ENCODE assay signal across 8 cellular contexts in the genomic region with DNA sequence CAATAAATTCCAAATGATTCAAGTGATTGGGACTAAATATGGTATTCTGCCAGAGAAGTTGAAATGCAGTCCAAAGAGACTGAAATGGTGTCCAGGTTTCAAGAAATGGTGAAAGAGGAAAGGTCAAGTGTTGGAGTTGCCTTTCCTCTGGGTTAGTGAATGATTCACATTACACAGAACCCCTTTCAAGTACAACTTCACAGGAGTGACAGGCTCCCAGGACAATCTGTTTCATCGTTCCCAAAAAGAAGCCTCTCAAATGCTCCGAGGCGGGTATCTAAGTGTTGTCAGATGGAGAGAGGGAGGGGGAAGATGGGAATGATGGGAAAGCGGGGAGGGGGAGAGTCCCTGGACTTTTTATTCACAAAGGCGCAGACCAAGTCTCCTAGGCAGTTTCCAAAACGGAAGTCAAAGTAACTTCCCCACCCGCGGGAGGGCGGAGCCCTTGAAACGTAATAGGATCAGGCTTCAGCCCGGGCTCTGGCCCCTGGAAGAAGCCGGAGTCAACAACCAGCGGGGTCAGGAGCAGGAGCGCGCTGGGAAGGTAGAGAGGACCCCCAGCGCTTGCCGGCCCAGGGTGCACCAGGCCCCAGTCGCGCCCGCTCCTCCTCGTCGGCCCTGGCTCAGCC. TPM values are rescaled to one million over a fixed set of nuclear protein-coding genes. Genes with fewer than 3 reads are reported as not detected.
DNase-seq lines count a peak whose midpoint lies in the region; ATAC-seq and TF ChIP-seq lines count a peak whose summit lies in the region.

No MANE protein-coding gene starts in this region.

- peaks cover 0 to 42% (median 22%) of the 10 kb centered on the region in 11 experiments; a peak in 13 of 22 replicates for H4K20me1 ChIP-seq in BLaER1 treated with 17β-estradiol and CSF1 and Interleukin-3, amounts not matched to agents 10 nM and 100 nM

- no peaks in the 10 kb centered on the region for H3K9me3 Mint-ChIP-seq in endothelial cell (ENCODE audit: unreplicated experiment)

- peak overlapping the region; percentile 99 for H3K27ac Mint-ChIP-seq in endothelial cell (ENCODE audit: unreplicated experiment)

- ATAC-seq in GM18909 (IDR thresholded peaks at IDR 0.05; ENCODE audit: poor library complexity, unreplicated experiment) = peak; percentile 45
- peak; percentile 35 for ATAC-seq in HG03159 (IDR thresholded peaks at IDR 0.05; ENCODE audit: unreplicated experiment)

- WGBS in mesodermal cell (ENCODE audit: insufficient coverage in 2 of 2), 2 experiments = 0% methylated on average over 14 to 19 of the region's 22 CpGs

- peak overlapping the region; percentile 68 to 90 (median 84) for H3K4me3 ChIP-seq in BLaER1 treated with 17β-estradiol and CSF1 and Interleukin-3, amounts not matched to agents 10 nM and 100 nM
- peak overlapping the region; percentile 83 for H3K4me3 ChIP-seq in mesodermal cell (ENCODE audit: extremely low read depth, insufficient read depth, low read length, poor library complexity, severe bottlenecking)

- H3K27ac ChIP-seq in BLaER1 treated with 17β-estradiol and CSF1 and Interleukin-3, amounts not matched to agents 10 nM and 100 nM = peak overlapping the region; percentile 89 to 98 (median 92)
- peak overlapping the region; percentile 94 for H3K27ac ChIP-seq in mesodermal cell (ENCODE audit: low read depth, low read length, severe bottlenecking)

- DNase-seq in NCI-H226 (peak; percentile 83), endothelial cell (ENCODE audit: low spot score) (peak; percentile 72)
- peak; percentile 43 to 55 for DNase-seq in activated CD4-positive, alpha-beta T cell treated with anti-CD3 and anti-CD28 coated beads for 4 hours
- peak; percentile 40 to 45 for DNase-seq in stimulated activated CD8-positive, alpha-beta memory T cell treated with anti-CD3 and anti-CD28 coated beads, Interleukin-7, amount 100 ng/mL, for 48 hours (ENCODE audit: extremely low read depth in 1 of 2, low read depth in 1 of 2)

- H3K36me3 Mint-ChIP-seq in endothelial cell (ENCODE audit: low read depth, unreplicated experiment) = peaks cover 6% of the 10 kb centered on the region

- H3K27me3 ChIP-seq in BLaER1 treated with 17β-estradiol and CSF1 and Interleukin-3, amounts not matched to agents 10 nM and 100 nM = no peaks in the 10 kb centered on the region

- H3K4me2 ChIP-seq in BLaER1 treated with 17β-estradiol and CSF1 and Interleukin-3, amounts not matched to agents 10 nM and 100 nM = peak overlapping the region; percentile 77 to 93 (median 86)

- peaks cover 12% of the 10 kb centered on the region for H3K4me1 Mint-ChIP-seq in endothelial cell (ENCODE audit: unreplicated experiment)

- peak overlapping the region; percentile 88 to 97 (median 92) for H3K9ac ChIP-seq in BLaER1 treated with 17β-estradiol and CSF1 and Interleukin-3, amounts not matched to agents 10 nM and 100 nM

- peaks cover 7% of the 10 kb centered on the region for H3K27me3 Mint-ChIP-seq in endothelial cell (ENCODE audit: unreplicated experiment)

- H3K36me3 ChIP-seq in BLaER1 treated with 17β-estradiol and CSF1 and Interleukin-3, amounts not matched to agents 10 nM and 100 nM = peaks cover 0 to 8% (median 0%) of the 10 kb centered on the region in 11 experiments; a peak in 5 of 22 replicates
- H3K36me3 ChIP-seq in mesodermal cell (ENCODE audit: control insufficient read depth, insufficient read depth, low read length) = peaks cover 12% of the 10 kb centered on the region

- H3K9me3 ChIP-seq in BLaER1 treated with 17β-estradiol and CSF1 and Interleukin-3, amounts not matched to agents 10 nM and 100 nM (replicated peaks in 1 of 11) = 0 out of 22 replicates have a peak, but pooled peaks cover 0 to under 1% (median 0%) of the 10 kb centered on the region in 11 experiments
- H3K9me3 ChIP-seq in mesodermal cell (ENCODE audit: control insufficient read depth, low read length) = no peaks in the 10 kb centered on the region

- peaks cover 17 to 37% (median 21%) of the 10 kb centered on the region in 10 experiments for H3K4me1 ChIP-seq in BLaER1 treated with 17β-estradiol and CSF1 and Interleukin-3, amounts not matched to agents 10 nM and 100 nM
- H3K4me1 ChIP-seq in mesodermal cell (ENCODE audit: control insufficient read depth, insufficient read depth, low read length, poor library complexity, severe bottlenecking) = no peaks in the 10 kb centered on the region

- no peak for TF ChIP-seq CTCF in endothelial cell (IDR thresholded peaks at IDR 0.05; ENCODE audit: unreplicated experiment)

- peak overlapping the region; percentile 94 for H3K4me3 Mint-ChIP-seq in endothelial cell (ENCODE audit: unreplicated experiment)

RNA-seq across cellular contexts. Expression of a gene that starts 0.7 kb away (rescaled TPM):
- total RNA-seq in endothelial cell (ENCODE audit: unreplicated experiment) = 69.6 TPM
- 42.8 TPM for polyA plus RNA-seq in mesodermal cell (2013, experiment 1 of 2)
- polyA plus RNA-seq in mesodermal cell (2013, experiment 2 of 2) = 37.3 TPM

Comparison
In these comparisons a context has a peak if more than half of its experiments do, and no peak if none do; other contexts are left out.
1. Peak in every context shown above with its lines: DNase-seq, ATAC-seq, H3K4me3 ChIP-seq and H3K27ac ChIP-seq.